ENCODE assay signal across 21 cellular contexts in the genomic region with DNA sequence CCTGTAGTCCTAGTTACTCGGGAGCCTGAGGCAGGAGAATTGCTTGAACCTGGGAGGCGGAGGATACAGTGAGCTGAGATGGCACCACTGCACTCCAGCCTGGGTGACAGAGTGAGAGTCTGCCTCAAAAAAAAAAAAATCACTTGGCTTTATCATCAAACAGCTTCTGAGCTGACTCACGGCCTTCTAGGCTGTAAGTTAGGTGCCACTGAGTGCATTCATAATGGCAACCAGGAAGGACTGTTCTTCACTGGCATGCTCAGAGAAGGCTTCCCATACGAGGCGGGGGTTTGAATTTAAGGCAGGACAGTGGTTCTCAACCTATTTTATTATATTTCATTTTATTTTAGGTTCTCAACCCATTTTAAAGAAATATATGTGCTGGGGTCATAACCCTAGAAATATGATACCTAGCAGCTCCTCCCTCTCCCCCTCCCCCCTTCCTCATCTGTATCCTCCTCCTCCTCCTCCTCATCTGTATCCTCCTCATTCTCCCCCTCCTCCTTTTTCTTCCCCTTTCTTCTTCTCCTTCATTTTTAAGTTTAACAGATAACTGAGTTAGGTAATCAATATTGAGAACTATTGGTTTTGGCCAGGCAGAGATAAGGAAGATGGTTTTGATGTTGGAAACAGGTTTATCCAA. TPM values are rescaled to one million over a fixed set of nuclear protein-coding genes. Genes with fewer than 3 reads are reported as not detected.
A peak's percentile ranks its signal among the peaks of the same experiment; 100 is the strongest.
DNase-seq lines count a peak whose midpoint lies in the region; ATAC-seq, FAIRE-seq and TF ChIP-seq lines count a peak whose summit lies in the region.
"Had no signal": no experiment of that assay in that cellular context is flagged by ENCODE, and none has a peak within 500 bp of the region (broad histone marks: within the 10 kb centered on the region; RNA-seq: fewer than 3 reads in every experiment).

No MANE protein-coding gene starts in this region.

- TF ChIP-seq RAD21 in HepG2 (CRISPR knock-in tag; IDR thresholded peaks at IDR 0.05): no peak

- no peaks in the 10 kb centered on the region for H3K79me2 ChIP-seq in HepG2 (ENCODE audit: insufficient read depth, low read length)

- no peak for TF ChIP-seq EP300 in HepG2 (IDR thresholded peaks at IDR 0.05; ENCODE audit: low read depth in 2 of 2, low read length in 2 of 2)
- TF ChIP-seq EP300 in HepG2 (CRISPR knock-in tag; IDR thresholded peaks at IDR 0.05; ENCODE audit: borderline replicate concordance): no peak

- CTCF ChIA-PET in HepG2 (lab: Yijun Ruan, JAX; ENCODE audit: low intra/inter-chr PET ratio, low total read pairs): no interaction called here
- CTCF ChIA-PET in RWPE1 (lab: Yijun Ruan, JAX): no interaction called here

- no TSS peak for BruUV-seq in HepG2 (replicated peaks; lab: Mats Ljungman, UMichigan)

- DNase-seq in HepG2 (ENCODE audit: low spot score) (no peak), right lobe of liver (no peak), RWPE1 (ENCODE audit: low spot score) (peak; percentile 34), dedifferentiated amniotic fluid mesenchymal stem cell (ENCODE audit: extremely low spot score) (peak; percentile 9), NCI-H2029 treated with DMSO at 0.1 percent for 48 hours (lab: John Stamatoyannopoulos, UW) (no peak), NCI-H1436 (lab: John Stamatoyannopoulos, UW) (no peak)
- no peak for DNase-seq in stimulated activated naive CD4-positive, alpha-beta T cell treated with Interleukin-2 at 50 U/mL for 16 hours (lab: John Stamatoyannopoulos, UW)
- DNase-seq: 8988T, COR-L47, DMS 273 treated with DMSO at 0.1 percent for 48 hours, Kasumi-1, MM.1S, NCI-H1092 treated with DMSO at 0.1 percent for 48 hours, NCI-H1694, NCI-H524, NCI-H82, PC-9 had no signal

- 62% methylated on average over 5 of the region's 5 CpGs for WGBS in HepG2 (ENCODE audit: low lambda C conversion rate)
- 85% methylated on average over 4 of the region's 5 CpGs for WGBS in right lobe of liver (ENCODE audit: insufficient coverage, low coverage, low lambda C conversion rate, missing lambda C conversion rate)

- H3K27ac ChIP-seq in HepG2 (ENCODE audit: extremely low read length, insufficient read depth, low read length): no peak overlapping the region
- H3K27ac ChIP-seq in right lobe of liver: no peak overlapping the region
- no peak overlapping the region for H3K27ac ChIP-seq in RWPE1
- H3K27ac ChIP-seq: HL-60, PC-9 had no signal

- FAIRE-seq in HepG2 (lab: Jason Lieb, UNC): no peak
- FAIRE-seq: H54, HTR-8/SVneo had no signal

- H3K27me3 ChIP-seq in HepG2 (ENCODE audit: control insufficient read depth in 1 of 2, insufficient read depth in 2 of 2, low read length in 2 of 2) (no peaks in the 10 kb centered on the region), right lobe of liver (no peaks in the 10 kb centered on the region)

- no peak for ATAC-seq in HepG2
- no peak for ATAC-seq in right lobe of liver
- ATAC-seq in GM18867 (IDR thresholded peaks at IDR 0.05; ENCODE audit: unreplicated experiment): no peak

- H4K20me1 ChIP-seq in HepG2 (ENCODE audit: insufficient read depth, low read length): no peaks in the 10 kb centered on the region

- TF ChIP-seq POLR2A in HepG2 (IDR thresholded peaks at IDR 0.05; ENCODE audit: insufficient read depth in 1 of 2, low read depth in 2 of 2, low read length in 2 of 2): no peak
- no peak for TF ChIP-seq POLR2A in right lobe of liver (IDR thresholded peaks at IDR 0.05)

- H2AFZ ChIP-seq in HepG2 (ENCODE audit: low read length): no peak overlapping the region
- H2AFZ ChIP-seq: PC-9 had no signal

- H3K9ac ChIP-seq in HepG2 (ENCODE audit: insufficient read depth, low read depth, low read length): no peak overlapping the region

- H3K9me3 ChIP-seq in HepG2 (ENCODE audit: low read length) (no peaks in the 10 kb centered on the region), right lobe of liver (no peaks in the 10 kb centered on the region)

- POLR2A ChIA-PET in HepG2 (lab: Yijun Ruan, JAX): interaction anchor here (1.1 kb wide), 1 partner anchor 60 kb away, joined by 3 read pairs; no protein-coding TSS in a partner anchor
- POLR2A ChIA-PET in RWPE1 (lab: Yijun Ruan, JAX; ENCODE audit: low non-redundant PET): no interaction called here

- H3K36me3 ChIP-seq in HepG2 (replicated peaks in 1 of 2; ENCODE audit: control insufficient read depth in 1 of 2, insufficient read depth in 2 of 2, low read length in 2 of 2): no peaks in the 10 kb centered on the region
- H3K36me3 ChIP-seq in right lobe of liver: no peaks in the 10 kb centered on the region

- TF ChIP-seq CTCF in HepG2 (CRISPR knock-in tag; IDR thresholded peaks at IDR 0.05) (no peak), right lobe of liver (IDR thresholded peaks at IDR 0.05) (no peak), RWPE1 (conservative IDR thresholded peaks at IDR 0.05; ENCODE audit: low read depth) (no peak)

- H3K4me3 ChIP-seq in HepG2 (replicated peaks in 1 of 3; ENCODE audit: insufficient read depth in 1 of 3, low read depth in 2 of 3, low read length in 3 of 3) (no peak overlapping the region), right lobe of liver (no peak overlapping the region)
- H3K4me3 ChIP-seq: PC-9 had no signal

- peaks cover 27% of the 10 kb centered on the region for H3K4me1 ChIP-seq in HepG2 (ENCODE audit: insufficient read depth, low read length)
- H3K4me1 ChIP-seq in right lobe of liver: no peaks in the 10 kb centered on the region

- in situ Hi-C loops in HepG2 (cut with HindIII; ENCODE audit: extremely low pct_ligation_motif_present, low pct_unique_long_range_greater_than_20kb): no loop called here

- no peak overlapping the region for H3K4me2 ChIP-seq in HepG2 (ENCODE audit: low read depth, low read length)
- H3K4me2 ChIP-seq: PC-9 had no signal

- intact Hi-C loops in HepG2 (cut with micrococcal nuclease; ENCODE audit: unreplicated experiment): no loop called here
- intact Hi-C loops in right lobe of liver (cut with DNase I): no loop called here

TF ChIP-seq in HepG2, 621 proteins besides CTCF, POLR2A, EP300 and RAD21:
- TF ChIP-seq HOXA3 (CRISPR knock-in tag; IDR thresholded peaks at IDR 0.05) (no peak), CEBPZ (IDR thresholded peaks at IDR 0.05; ENCODE audit: low read length) (no peak), ZIK1 (CRISPR knock-in tag; IDR thresholded peaks at IDR 0.05; ENCODE audit: borderline replicate concordance, low read depth) (no peak), HNRNPK (IDR thresholded peaks at IDR 0.05; ENCODE audit: low read depth, low read length, poor library complexity, severe bottlenecking) (peak; percentile 67)

RNA-seq across cellular contexts. Expression of gene LHFPL2, which starts 19.0 kb away (rescaled TPM):
- total RNA-seq in HepG2 (2016; rRNA removed; fragmentation: Illumina TruSeq; extraction: Trizol) (20.0 TPM in 2 replicates), right lobe of liver (10 to 100 TPM in 1 of 6 experiments, 1 to 10 TPM in 5; 2.6 to 11.8 (median 4.3) TPM)
- total RNA-seq in HepG2 (2016; cell fraction: cytosol; rRNA removed; fragmentation: Illumina TruSeq; extraction: Trizol; ENCODE audit: low read depth): 9.3 and 10.4 TPM in 2 replicates
- 18.6 and 20.5 TPM in 2 replicates for total RNA-seq in HepG2 (2016; cell fraction: insoluble cytoplasmic fraction; rRNA removed; fragmentation: Illumina TruSeq; extraction: Trizol)
- 15.5 and 16.5 TPM in 2 replicates for total RNA-seq in HepG2 (2016; cell fraction: membrane; rRNA removed; fragmentation: Illumina TruSeq; extraction: Trizol)
- total RNA-seq in HepG2 (2016; cell fraction: nucleus; rRNA removed; fragmentation: Illumina TruSeq; extraction: Trizol): 29.5 and 30.3 TPM in 2 replicates
- 6.0 and 6.3 TPM in 2 replicates for polyA plus RNA-seq in HepG2 (2011; rRNA removed)
- 4.6 and 6.5 TPM in 2 replicates for polyA plus RNA-seq in HepG2 (2011; cell fraction: cytosol; rRNA removed)
- 8.6 and 9.9 TPM in 2 replicates for polyA plus RNA-seq in HepG2 (2011; cell fraction: nucleus; rRNA removed)
- 9.2 and 12.5 TPM in 2 replicates for polyA plus RNA-seq in HepG2 (2012)
- 1.4 and 1.7 TPM in 2 replicates for polyA plus RNA-seq in HepG2 (2016; cell fraction: cytosol; fragmentation: Illumina TruSeq; extraction: Trizol; ENCODE audit: low read depth)
- polyA plus RNA-seq in HepG2 (2016; cell fraction: insoluble cytoplasmic fraction; fragmentation: Illumina TruSeq; extraction: Trizol; ENCODE audit: low read depth): 12.6 and 13.6 TPM in 2 replicates
- polyA plus RNA-seq in HepG2 (2016; cell fraction: membrane; fragmentation: Illumina TruSeq; extraction: Trizol; ENCODE audit: low read depth): 5.8 and 5.9 TPM in 2 replicates
- polyA plus RNA-seq in HepG2 (2016; cell fraction: nucleus; fragmentation: Illumina TruSeq; extraction: Trizol; ENCODE audit: insufficient read depth, low read depth): 26.4 and 29.4 TPM in 2 replicates
- polyA minus RNA-seq in HepG2 (2011; rRNA and poly(A)+ RNA removed; ENCODE audit: low replicate concordance): 9.6 and 24.5 TPM in 2 replicates
- 13.1 and 14.4 TPM in 2 replicates for polyA minus RNA-seq in HepG2 (2011; cell fraction: cytosol; rRNA and poly(A)+ RNA removed)
- 23.7 and 26.4 TPM in 2 replicates for polyA minus RNA-seq in HepG2 (2011; cell fraction: nucleus; rRNA and poly(A)+ RNA removed)

Comparison
In these comparisons a context has a peak if more than half of its experiments do, and no peak if none do; other contexts are left out.
1. DNase-seq: peak in RWPE1 (single experiment) and dedifferentiated amniotic fluid mesenchymal stem cell (single experiment); none in HepG2 (single experiment), right lobe of liver (0 of 3), stimulated activated naive CD4-positive, alpha-beta T cell treated with Interleukin-2 at 50 U/mL for 16 hours (single experiment), NCI-H2029 treated with DMSO at 0.1 percent for 48 hours (single experiment) and NCI-H1436 (single experiment).